Comparison of ENCODE assay signal across 15 cellular contexts in the genomic region with DNA sequence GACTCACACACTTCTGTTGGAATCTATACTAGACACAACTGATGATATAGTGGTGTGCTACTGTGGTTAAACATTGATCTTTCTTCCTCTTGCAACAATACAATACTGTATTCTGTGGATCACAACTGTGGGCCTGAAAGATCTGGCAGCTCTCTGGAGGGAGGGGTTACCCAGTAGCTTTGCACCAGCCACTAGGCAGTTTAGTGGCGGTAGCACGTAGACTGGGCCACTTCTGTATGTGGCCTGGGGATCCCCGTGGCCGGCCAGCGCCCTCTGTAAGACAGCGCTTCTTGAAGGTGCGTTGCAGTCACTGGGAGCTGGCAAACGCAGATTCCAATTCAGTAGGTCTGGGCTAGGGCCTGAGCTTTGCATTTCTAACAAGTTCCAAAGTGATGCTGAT.
A peak's percentile ranks its signal among the peaks of the same experiment; 100 is the strongest.
DNase-seq lines count a peak whose midpoint lies in the region; ATAC-seq, FAIRE-seq and TF ChIP-seq lines count a peak whose summit lies in the region.
"Had no signal": no experiment of that assay in that cellular context is flagged by ENCODE, and none has a peak within 500 bp of the region (broad histone marks: within the 10 kb centered on the region; RNA-seq: fewer than 3 reads in every experiment).

No MANE protein-coding gene starts in this region.

- no peak for ATAC-seq in HG03159 (IDR thresholded peaks at IDR 0.05; ENCODE audit: unreplicated experiment)
- ATAC-seq: SK-N-SH treated with all-trans-retinoic acid at 6 μM for 48 hours had no signal

- H3K4me3 Mint-ChIP-seq in glutamatergic neuron (ENCODE audit: unreplicated experiment) (peak overlapping the region; percentile 74), nephron progenitor cell (no peak overlapping the region)
- H3K4me3 Mint-ChIP-seq: B cell had no signal

- H3K9me3 Mint-ChIP-seq in glutamatergic neuron (ENCODE audit: unreplicated experiment) (peaks cover 16% of the 10 kb centered on the region), nephron progenitor cell (peaks cover 3% of the 10 kb centered on the region)

- FAIRE-seq in D721Med (lab: Jason Lieb, UNC) = no peak
- FAIRE-seq: GM19239 had no signal

- TF ChIP-seq CTCF in glutamatergic neuron (IDR thresholded peaks at IDR 0.05; ENCODE audit: partially characterized antibody, unreplicated experiment) (no peak), nephron progenitor cell (IDR thresholded peaks at IDR 0.05) (no peak), D721Med (IDR thresholded peaks at IDR 0.05; ENCODE audit: insufficient read depth, missing control alignments) (no peak)

- peaks cover 15% of the 10 kb centered on the region for H3K27me3 Mint-ChIP-seq in glutamatergic neuron (ENCODE audit: unreplicated experiment)
- no peaks in the 10 kb centered on the region for H3K27me3 Mint-ChIP-seq in nephron progenitor cell (ENCODE audit: low read depth, poor library complexity)
- H3K27me3 Mint-ChIP-seq: B cell had no signal

- peaks cover under 1% of the 10 kb centered on the region for H3K36me3 Mint-ChIP-seq in glutamatergic neuron (ENCODE audit: unreplicated experiment)
- H3K36me3 Mint-ChIP-seq in nephron progenitor cell (ENCODE audit: low read depth) = peaks cover 38% of the 10 kb centered on the region

- H3K27ac Mint-ChIP-seq in glutamatergic neuron (ENCODE audit: unreplicated experiment) (peak overlapping the region; percentile 85), nephron progenitor cell (peak overlapping the region; percentile 94)
- H3K27ac Mint-ChIP-seq: B cell had no signal

- H3K4me1 Mint-ChIP-seq in glutamatergic neuron (ENCODE audit: low read depth, unreplicated experiment) = peaks cover 62% of the 10 kb centered on the region
- H3K4me1 Mint-ChIP-seq in nephron progenitor cell = peaks cover 73% of the 10 kb centered on the region
- H3K4me1 Mint-ChIP-seq: B cell had no signal

- intact Hi-C loops in head of caudate nucleus (cut with DNase I) = no loop called here

- peak; percentile 43 for DNase-seq in ELF-1 (ENCODE audit: low read depth, low spot score)
- DNase-seq in NCI-H69 (lab: John Stamatoyannopoulos, UW) = peak; percentile 72
- DNase-seq in glutamatergic neuron = peak; percentile 40
- DNase-seq in nephron progenitor cell = no peak
- no peak for DNase-seq in SK-N-DZ (ENCODE audit: low spot score)
- DNase-seq in D721Med (ENCODE audit: insufficient read length, low spot score) = no peak
- no peak for DNase-seq in head of caudate nucleus
- DNase-seq: GM23248, MG63, NCI-H1105 treated with DMSO at 0.1 percent for 48 hours, NCI-H2029 had no signal

Comparison
In these comparisons a context has a peak if more than half of its experiments do, and no peak if none do; other contexts are left out.
1. DNase-seq: peak in ELF-1 (single experiment), NCI-H69 (single experiment) and glutamatergic neuron (single experiment); none in nephron progenitor cell (single experiment), SK-N-DZ (single experiment), D721Med (single experiment) and head of caudate nucleus (0 of 42).